In genomic region chr4:26238782-26239647, GRCh38 we compare ENCODE assay signal across 9 cellular contexts.
DNase-seq lines count a peak whose midpoint lies in the region; ATAC-seq and TF ChIP-seq lines count a peak whose summit lies in the region.
"Had no signal": no experiment of that assay in that cellular context is flagged by ENCODE, and none has a peak within 500 bp of the region (broad histone marks: within the 10 kb centered on the region; RNA-seq: fewer than 3 reads in every experiment).

No MANE protein-coding gene starts in this region.

- no peaks in the 10 kb centered on the region for H3K27me3 ChIP-seq in MG63
- no peaks in the 10 kb centered on the region for H3K27me3 ChIP-seq in WERI-Rb-1 (ENCODE audit: insufficient read depth, low read depth, severe bottlenecking)
- H3K27me3 ChIP-seq in hepatocyte, result no peaks in the 10 kb centered on the region
- no peaks in the 10 kb centered on the region for H3K27me3 ChIP-seq in upper lobe of right lung

- peaks cover 24% of the 10 kb centered on the region for H3K4me1 ChIP-seq in hepatocyte (ENCODE audit: insufficient read depth)
- peaks cover 6% of the 10 kb centered on the region for H3K4me1 ChIP-seq in upper lobe of right lung

- DNase-seq in MG63 (peak; percentile 56), WERI-Rb-1 (peak; percentile 98), hepatocyte (ENCODE audit: low spot score) (peak; percentile 37), substantia nigra (lab: John Stamatoyannopoulos, UW) (peak in 40 of 49 donors; percentile 3 to 77 (median 32)), upper lobe of right lung (no peak), T-helper 1 cell (no peak)
- no peak for DNase-seq in NK-92 treated with Interleukin-12 subunit alpha and Interleukin-12 subunit beta, amount 100 ng/mL, for 24 hours (lab: John Stamatoyannopoulos, UW)

- no peaks in the 10 kb centered on the region for H3K9me2 ChIP-seq in hepatocyte (replicated peaks; ENCODE audit: insufficient read depth)

- no peaks in the 10 kb centered on the region for H3K79me2 ChIP-seq in hepatocyte

- H4K20me1 ChIP-seq in hepatocyte (ENCODE audit: insufficient read depth, poor library complexity, severe bottlenecking), result no peaks in the 10 kb centered on the region

- no peaks in the 10 kb centered on the region for H3K9me3 ChIP-seq in MG63
- H3K9me3 ChIP-seq in WERI-Rb-1 (ENCODE audit: severe bottlenecking), result peaks cover 4% of the 10 kb centered on the region
- no peaks in the 10 kb centered on the region for H3K9me3 ChIP-seq in hepatocyte (ENCODE audit: low read depth)
- H3K9me3 ChIP-seq in upper lobe of right lung, result no peaks in the 10 kb centered on the region

- peak overlapping the region; percentile 67 for H3K4me2 ChIP-seq in hepatocyte
- H3K4me2 ChIP-seq: KMS-11 had no signal

- H3K27ac ChIP-seq in WERI-Rb-1, result peak overlapping the region; percentile 99
- H3K27ac ChIP-seq in hepatocyte, result peak overlapping the region; percentile 94
- peak overlapping the region; percentile 94 for H3K27ac ChIP-seq in substantia nigra (ENCODE audit: low read depth, low read length, poor library complexity, severe bottlenecking)
- H3K27ac ChIP-seq in upper lobe of right lung, result no peak overlapping the region
- H3K27ac ChIP-seq: KMS-11 had no signal

- H3K4me3 ChIP-seq in MG63, result no peak overlapping the region
- peak overlapping the region; percentile 39 for H3K4me3 ChIP-seq in WERI-Rb-1 (ENCODE audit: low read depth, low read length)
- H3K4me3 ChIP-seq in hepatocyte, result no peak overlapping the region
- no peak overlapping the region for H3K4me3 ChIP-seq in upper lobe of right lung

- ATAC-seq in upper lobe of right lung (no peak), HG03432 (IDR thresholded peaks at IDR 0.05; ENCODE audit: unreplicated experiment) (no peak)

- H3K36me3 ChIP-seq in MG63 (no peaks in the 10 kb centered on the region), WERI-Rb-1 (no peaks in the 10 kb centered on the region), hepatocyte (replicated peaks; ENCODE audit: insufficient read depth, low read depth) (no peaks in the 10 kb centered on the region), upper lobe of right lung (no peaks in the 10 kb centered on the region)

- TF ChIP-seq CTCF in WERI-Rb-1 (IDR thresholded peaks at IDR 0.05; ENCODE audit: low read depth, low read length) (no peak), hepatocyte (IDR thresholded peaks at IDR 0.05; ENCODE audit: poor library complexity) (no peak), upper lobe of right lung (IDR thresholded peaks at IDR 0.05) (no peak)

- WGBS in hepatocyte (ENCODE audit: low lambda C conversion rate, missing lambda C conversion rate), result 28% methylated on average over 12 of the region's 12 CpGs

- peak overlapping the region; percentile 70 for H2AFZ ChIP-seq in hepatocyte

- intact Hi-C loops in upper lobe of right lung (cut with DNase I), result no loop called here

Comparison
In these comparisons a context has a peak if more than half of its experiments do, and no peak if none do; other contexts are left out.
1. DNase-seq: peak in MG63 (single experiment), WERI-Rb-1 (single experiment), hepatocyte (single experiment) and substantia nigra (40 of 49); none in NK-92 treated with Interleukin-12 subunit alpha and Interleukin-12 subunit beta, amount 100 ng/mL, for 24 hours (single experiment), upper lobe of right lung (single experiment) and T-helper 1 cell (0 of 5).